Comparison of ENCODE assay signal across 19 cellular contexts in the genomic region with DNA sequence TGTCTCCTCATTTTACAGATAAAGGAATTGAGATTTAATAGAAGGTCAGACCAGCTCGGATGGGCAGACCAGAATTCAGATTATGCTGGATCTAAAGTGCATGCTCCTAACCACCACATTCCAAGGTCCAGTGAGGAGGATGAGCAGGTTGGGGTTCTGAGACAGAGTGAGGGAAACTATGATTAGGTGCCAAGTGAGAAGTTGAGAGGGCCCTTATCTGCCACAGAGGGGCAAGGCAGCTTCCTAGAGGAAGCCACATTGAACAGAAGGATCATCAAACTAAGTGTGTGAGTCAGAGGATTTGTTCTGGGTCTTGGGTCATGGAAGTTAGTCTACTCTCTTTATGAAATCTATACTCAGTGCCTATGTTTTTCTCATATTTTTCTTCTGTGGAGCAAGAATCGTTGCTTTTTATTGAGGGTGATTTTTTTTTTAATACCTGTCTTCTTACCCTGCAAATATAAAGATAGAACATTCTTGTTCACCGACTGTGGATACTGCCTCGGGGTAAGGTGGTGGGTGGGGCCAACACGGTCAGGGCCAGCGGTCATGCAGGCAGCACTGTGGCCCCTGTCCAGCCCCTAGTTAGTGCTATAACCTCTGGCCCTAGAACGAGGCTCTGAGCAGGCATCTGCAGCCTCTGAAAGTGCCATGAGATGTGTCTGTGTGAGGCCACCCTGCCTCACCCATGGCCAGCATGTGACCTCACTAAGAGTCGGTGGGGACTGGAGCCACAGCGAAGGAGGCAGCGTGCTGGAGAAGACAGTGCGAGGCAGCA. TPM values are rescaled to one million over a fixed set of nuclear protein-coding genes. Genes with fewer than 3 reads are reported as not detected.
DNase-seq lines count a peak whose midpoint lies in the region; ATAC-seq and FAIRE-seq lines count a peak whose summit lies in the region.
"Had no signal": no experiment of that assay in that cellular context is flagged by ENCODE, and none has a peak within 500 bp of the region (broad histone marks: within the 10 kb centered on the region; RNA-seq: fewer than 3 reads in every experiment).

No MANE protein-coding gene starts in this region.

- H3K4me3 Mint-ChIP-seq in T-helper 17 cell: no peak overlapping the region
- H3K4me3 Mint-ChIP-seq: activated naive CD4-positive, alpha-beta T cell treated with anti-CD3 and anti-CD28 coated beads, Interleukin-2, amount 10 ng/mL, durations not matched to agents 7 days and 5 days; mesothelial cell of epicardium had no signal

- H3K36me3 Mint-ChIP-seq in T-helper 17 cell (ENCODE audit: low read depth): no peaks in the 10 kb centered on the region
- H3K36me3 Mint-ChIP-seq: activated naive CD4-positive, alpha-beta T cell treated with anti-CD3 and anti-CD28 coated beads, Interleukin-2, amount 10 ng/mL, durations not matched to agents 7 days and 5 days; mesothelial cell of epicardium had no signal

- no peaks in the 10 kb centered on the region for H3K4me1 ChIP-seq in small intestine (ENCODE audit: control insufficient read depth in 2 of 2, insufficient read depth in 1 of 2, low read depth in 1 of 2, low read length in 1 of 2)
- H3K4me1 ChIP-seq: heart left ventricle had no signal

- no peaks in the 10 kb centered on the region for H3K4me1 Mint-ChIP-seq in T-helper 17 cell
- H3K4me1 Mint-ChIP-seq: activated naive CD4-positive, alpha-beta T cell treated with anti-CD3 and anti-CD28 coated beads, Interleukin-2, amount 10 ng/mL, durations not matched to agents 7 days and 5 days had no signal

- no peaks in the 10 kb centered on the region for H3K27me3 ChIP-seq in small intestine (ENCODE audit: control insufficient read depth in 2 of 2, insufficient read depth in 2 of 2, low read length in 2 of 2)
- H3K27me3 ChIP-seq: esophagus squamous epithelium, heart left ventricle had no signal

- H3K4me3 ChIP-seq in small intestine (ENCODE audit: low read depth in 1 of 2, low read length in 2 of 2): no peak overlapping the region
- H3K4me3 ChIP-seq: esophagus squamous epithelium, heart left ventricle had no signal

- no peak overlapping the region for H3K27ac ChIP-seq in small intestine (ENCODE audit: low read depth in 1 of 2, low read length in 1 of 2)
- H3K27ac ChIP-seq: esophagus squamous epithelium, heart left ventricle had no signal

- no peak for ATAC-seq in T-helper 17 cell
- ATAC-seq: heart left ventricle had no signal

- peak overlapping the region; percentile 2 for H3K27ac Mint-ChIP-seq in T-helper 17 cell
- H3K27ac Mint-ChIP-seq: activated naive CD4-positive, alpha-beta T cell treated with anti-CD3 and anti-CD28 coated beads, Interleukin-2, amount 10 ng/mL, durations not matched to agents 7 days and 5 days had no signal

- peaks cover 17% of the 10 kb centered on the region for H3K27me3 Mint-ChIP-seq in T-helper 17 cell

- DNase-seq in DMS79 treated with DMSO at 0.1 percent for 48 hours (lab: John Stamatoyannopoulos, UW) (peak; percentile 68), HT1080 (ENCODE audit: low read depth) (peak; percentile 45), T-helper 17 cell (no peak), glomerular visceral epithelial cell (ENCODE audit: extremely low spot score) (peak; percentile 42), small intestine (no peak), NCI-H774 (lab: John Stamatoyannopoulos, UW) (no peak), T-helper 9 cell (no peak)
- DNase-seq in stimulated activated CD8-positive, alpha-beta memory T cell treated with anti-CD3 and anti-CD28 coated beads, Interleukin-4, amount 100 ng/mL, for 48 hours: no peak
- DNase-seq: activated CD4-positive, alpha-beta T cell treated with anti-CD3 and anti-CD28 coated beads for 48 hours; activated naive CD4-positive, alpha-beta T cell treated with anti-CD3 and anti-CD28 coated beads, Interleukin-2, amount 10 ng/mL, durations not matched to agents 7 days and 5 days; esophagus squamous epithelium; heart left ventricle; NCI-H2081 treated with DMSO at 0.1 percent for 48 hours; NCI-H82; retina; substantia nigra had no signal

- WGBS in small intestine, 3 donors: 77 to 87% (median 78%) methylated on average over 11 of the region's 11 CpGs

- H3K36me3 ChIP-seq in small intestine (ENCODE audit: control insufficient read depth in 2 of 2, insufficient read depth in 2 of 2, low read length in 2 of 2): no peaks in the 10 kb centered on the region
- H3K36me3 ChIP-seq: esophagus squamous epithelium, heart left ventricle had no signal

- H3K9me3 ChIP-seq in T-helper 17 cell (ENCODE audit: control insufficient read depth, low read length, poor library complexity, severe bottlenecking): no peaks in the 10 kb centered on the region
- H3K9me3 ChIP-seq in small intestine (ENCODE audit: control insufficient read depth, low read depth): no peaks in the 10 kb centered on the region
- H3K9me3 ChIP-seq: esophagus squamous epithelium, heart left ventricle had no signal

- no peak for FAIRE-seq in small intestine (lab: Jason Lieb, UNC)
- FAIRE-seq: GM18507 had no signal

RNA-seq across cellular contexts. Expression of a gene that starts 55.6 kb away (rescaled TPM):
- total RNA-seq in HT1080 (2014; rRNA removed; shearing (Covaris generic)): 0.13 and 0.87 TPM in 2 replicates
- 4.8 and 6.4 TPM in 2 replicates for polyA plus RNA-seq in HT1080 (2015; cell fraction: cytosol; rRNA removed)
- polyA plus RNA-seq in HT1080 (2015; cell fraction: nucleus; rRNA removed): 4.8 and 6.0 TPM in 2 replicates
- total RNA-seq in T-helper 17 cell: not detected
- polyA plus RNA-seq in small intestine: under 1 TPM in 2 of 3 donors, not detected in 1; 0.54 to 0.55 TPM
- total RNA-seq: T-helper 1 cell treated with Interleukin-12 subunit alpha and Interleukin-12 subunit beta and Interleukin-4 antibody, amounts not matched to agents 30 ng/mL and 1 ng/mL, for 36 hours had no signal

Comparison
In these comparisons a context has a peak if more than half of its experiments do, and no peak if none do; other contexts are left out.
1. DNase-seq: peak in DMS79 treated with DMSO at 0.1 percent for 48 hours (single experiment), HT1080 (single experiment) and glomerular visceral epithelial cell (single experiment); none in T-helper 17 cell (0 of 3), stimulated activated CD8-positive, alpha-beta memory T cell treated with anti-CD3 and anti-CD28 coated beads, Interleukin-4, amount 100 ng/mL, for 48 hours (single experiment), small intestine (single experiment), NCI-H774 (single experiment) and T-helper 9 cell (single experiment).